In genomic region chr5:148973455-148973854, GRCh38 we compare ENCODE assay signal across 12 cellular contexts.
A peak's percentile ranks its signal among the peaks of the same experiment; 100 is the strongest.
DNase-seq lines count a peak whose midpoint lies in the region; ATAC-seq and TF ChIP-seq lines count a peak whose summit lies in the region.
"Had no signal": no experiment of that assay in that cellular context is flagged by ENCODE, and none has a peak within 500 bp of the region (broad histone marks: within the 10 kb centered on the region; RNA-seq: fewer than 3 reads in every experiment).

No MANE protein-coding gene starts in this region.

- no peaks in the 10 kb centered on the region for H3K27me3 ChIP-seq in left ventricle myocardium inferior (ENCODE audit: low read depth)
- H3K27me3 ChIP-seq in breast epithelium: no peaks in the 10 kb centered on the region

- H3K4me3 ChIP-seq in left ventricle myocardium inferior: no peak overlapping the region
- no peak overlapping the region for H3K4me3 ChIP-seq in breast epithelium
- no peak overlapping the region for H3K4me3 ChIP-seq in mesodermal cell (ENCODE audit: extremely low read depth, insufficient read depth, low read length, poor library complexity, severe bottlenecking)

- WGBS in mesodermal cell (ENCODE audit: insufficient coverage in 2 of 2), 2 experiments: 93 to 94% methylated on average over 2 of the region's 2 CpGs

- H3K36me3 ChIP-seq in left ventricle myocardium inferior (no peaks in the 10 kb centered on the region), breast epithelium (no peaks in the 10 kb centered on the region), mesodermal cell (ENCODE audit: control insufficient read depth, insufficient read depth, low read length) (no peaks in the 10 kb centered on the region)

- H3K9me3 ChIP-seq in left ventricle myocardium inferior (replicated peaks) (no peaks in the 10 kb centered on the region), breast epithelium (no peaks in the 10 kb centered on the region), mesodermal cell (ENCODE audit: control insufficient read depth, low read length) (no peaks in the 10 kb centered on the region)

- no peak for TF ChIP-seq POLR2A in breast epithelium (IDR thresholded peaks at IDR 0.05)

- TF ChIP-seq CTCF in left ventricle myocardium inferior (IDR thresholded peaks at IDR 0.05; ENCODE audit: borderline replicate concordance) (no peak), breast epithelium (IDR thresholded peaks at IDR 0.05) (no peak)

- H3K4me1 ChIP-seq in left ventricle myocardium inferior (peaks cover 55% of the 10 kb centered on the region), breast epithelium (peaks cover 0 to 8% of the 10 kb centered on the region in 2 donors), mesodermal cell (ENCODE audit: control insufficient read depth, insufficient read depth, low read length, poor library complexity, severe bottlenecking) (peaks cover 19% of the 10 kb centered on the region)

- no peak for DNase-seq in left ventricle myocardium inferior
- DNase-seq in Right ventricle myocardium inferior (ENCODE audit: missing footprints): no peak
- no peak for DNase-seq in breast epithelium (ENCODE audit: low spot score in 2 of 2)
- DNase-seq in NOMO-1 treated with dmso at 0.1 percent for 144 hours (lab: John Stamatoyannopoulos, UW; ENCODE audit: unreplicated experiment): no peak
- DNase-seq in NCI-H1417 treated with DMSO at 0.1 percent for 48 hours (lab: John Stamatoyannopoulos, UW): no peak
- DNase-seq: activated T-cell treated with anti-CD3 and anti-CD28 coated beads, Interleukin-2, amount 50 U/mL, for 1 hour; DMS79 treated with DMSO at 0.1 percent for 48 hours; stimulated activated CD4-positive, alpha-beta T cell treated with anti-CD3 and anti-CD28 coated beads, Interleukin-1b, Interleukin-23, amount 100 ng/mL, for 48 hours; stimulated activated naive CD8-positive, alpha-beta T cell treated with anti-CD3 and anti-CD28 coated beads, Interleukin-15, Interleukin-2, amounts not matched to agents 100 U/mL and 50 U/mL, for 24 hours had no signal

- no peak for ATAC-seq in Right ventricle myocardium inferior
- ATAC-seq in GM19467 (IDR thresholded peaks at IDR 0.05; ENCODE audit: unreplicated experiment): no peak
- no peak for ATAC-seq in HG03457 (IDR thresholded peaks at IDR 0.05; ENCODE audit: unreplicated experiment)
- ATAC-seq: stimulated activated naive CD8-positive, alpha-beta T cell treated with anti-CD3 and anti-CD28 coated beads, Interleukin-15, Interleukin-2, amounts not matched to agents 100 U/mL and 50 U/mL, for 24 hours had no signal

- intact Hi-C loops in left ventricle myocardium inferior (cut with micrococcal nuclease) (no loop called here), Right ventricle myocardium inferior (cut with DNase I) (loop anchor here (2.0 kb wide), 1 partner anchor 27 kb away; no protein-coding TSS in a partner anchor), breast epithelium (cut with DNase I; ENCODE audit: low total_unique reads) (no loop called here)

- peak overlapping the region; percentile 67 for H3K27ac ChIP-seq in left ventricle myocardium inferior (replicated peaks)
- H3K27ac ChIP-seq in breast epithelium: peak overlapping the region; percentile 1 to 68
- peak overlapping the region; percentile 78 for H3K27ac ChIP-seq in mesodermal cell (ENCODE audit: low read depth, low read length, severe bottlenecking)
